4 cellular contexts compared by ENCODE assay signal in genomic region chrX:48383239-48383638, GRCh38. TPM values are rescaled to one million over a fixed set of nuclear protein-coding genes. Genes with fewer than 3 reads are reported as not detected.
"Had no signal": no experiment of that assay in that cellular context is flagged by ENCODE, and none has a peak within 500 bp of the region (broad histone marks: within the 10 kb centered on the region; RNA-seq: fewer than 3 reads in every experiment).

TSS of gene SSX4 (plus strand) at chrX:48383539. CDS start at chrX:48384054, 515 bp downstream.

RNA-seq across cellular contexts. Expression of gene SSX4, which starts in this region (rescaled TPM):
- total RNA-seq: LHCN-M2, M059J, MCF 10A, NCI-H460 had no signal
